8 cellular contexts compared by ENCODE assay signal in genomic region chr15:49421991-49422390, GRCh38. TPM values are rescaled to one million over a fixed set of nuclear protein-coding genes. Genes with fewer than 3 reads are reported as not detected.
A peak's percentile ranks its signal among the peaks of the same experiment; 100 is the strongest.
DNase-seq lines count a peak whose midpoint lies in the region; ATAC-seq and TF ChIP-seq lines count a peak whose summit lies in the region.

No MANE protein-coding gene starts in this region.

- peak overlapping the region; percentile 28 for H2AFZ ChIP-seq in neuronal stem cell (ENCODE audit: low read length)

- ATAC-seq in GM18909 (IDR thresholded peaks at IDR 0.05; ENCODE audit: poor library complexity, unreplicated experiment) (peak; percentile 43), GM21786 (IDR thresholded peaks at IDR 0.05; ENCODE audit: unreplicated experiment) (no peak), GM18498 (IDR thresholded peaks at IDR 0.05; ENCODE audit: unreplicated experiment) (no peak)
- ATAC-seq in activated CD8-positive, alpha-beta T cell treated with anti-CD3 and anti-CD28 coated beads for 36 hours, result peak; percentile 71

- TF ChIP-seq CTCF in CD14-positive monocyte (IDR thresholded peaks at IDR 0.05), result peak; percentile 84
- peak; percentile 80 for TF ChIP-seq CTCF in activated CD8-positive, alpha-beta T cell treated with anti-CD3 and anti-CD28 coated beads for 36 hours (IDR thresholded peaks at IDR 0.05)

- H2BK15ac ChIP-seq in neuronal stem cell (ENCODE audit: low read length), result no peak overlapping the region

- H3K27ac ChIP-seq in neuronal stem cell (replicated peaks; ENCODE audit: low read length), result no peak overlapping the region

- no peak overlapping the region for H4K91ac ChIP-seq in neuronal stem cell (ENCODE audit: low read depth, low read length, poor library complexity)

- no peak overlapping the region for H3K4ac ChIP-seq in neuronal stem cell (ENCODE audit: low read length)

- no peaks in the 10 kb centered on the region for H3K4me1 Mint-ChIP-seq in CD14-positive monocyte
- no peaks in the 10 kb centered on the region for H3K4me1 Mint-ChIP-seq in activated CD8-positive, alpha-beta T cell treated with anti-CD3 and anti-CD28 coated beads for 36 hours (ENCODE audit: low read depth)

- no peaks in the 10 kb centered on the region for H3K9me3 ChIP-seq in neuronal stem cell (replicated peaks in 1 of 2; ENCODE audit: control insufficient read depth in 2 of 2, insufficient read depth in 1 of 2, low read depth in 1 of 2, low read length in 2 of 2)

- no peak overlapping the region for H2BK5ac ChIP-seq in neuronal stem cell (ENCODE audit: low read length)

- no peaks in the 10 kb centered on the region for H3K36me3 ChIP-seq in neuronal stem cell (replicated peaks in 1 of 2; ENCODE audit: control insufficient read depth in 2 of 2, insufficient read depth in 2 of 2, low read length in 2 of 2)

- no CpG with 5 or more reads among the region's 9 CpGs for whole genome bisulfite sequencing in neuronal stem cell (ENCODE audit: extremely low coverage in 2 of 2, insufficient read length in 2 of 2, insufficient replicate concordance in 1 of 2), 2 donors

- H3K4me2 ChIP-seq in neuronal stem cell (ENCODE audit: insufficient read depth, low read length, poor library complexity, severe bottlenecking), result no peak overlapping the region

- no peaks in the 10 kb centered on the region for H3K79me1 ChIP-seq in neuronal stem cell (ENCODE audit: low read depth, low read length)

- H3K27me3 ChIP-seq in neuronal stem cell (ENCODE audit: control insufficient read depth in 3 of 3, insufficient read depth in 3 of 3, low read depth in 1 of 3, low read length in 3 of 3), result no peaks in the 10 kb centered on the region

- H4K8ac ChIP-seq in neuronal stem cell (ENCODE audit: low read depth, low read length), result no peak overlapping the region

- H3K14ac ChIP-seq in neuronal stem cell (ENCODE audit: low read length), result no peak overlapping the region

- POLR2A ChIA-PET in activated CD8-positive, alpha-beta T cell treated with anti-CD3 and anti-CD28 coated beads for 36 hours (lab: Charles Lee), result interaction anchor here (0.9 kb wide), 1 partner anchor 516 kb away, joined by 3 read pairs; no protein-coding TSS in a partner anchor

- CTCF ChIA-PET in activated CD8-positive, alpha-beta T cell treated with anti-CD3 and anti-CD28 coated beads for 36 hours (lab: Charles Lee), result interaction anchor here (0.6 to 3.1 kb wide), 20 partner anchors 8 to 1070 kb away, joined by 3 to 65 read pairs (median 3); no protein-coding TSS in a partner anchor

- H2BK12ac ChIP-seq in neuronal stem cell (ENCODE audit: low read length), result no peak overlapping the region

- DNase-seq in CD14-positive monocyte (ENCODE audit: low spot score) (no peak), NCI-H2227 (lab: John Stamatoyannopoulos, UW; ENCODE audit: unreplicated experiment) (peak; percentile 57), fibroblast of the conjunctiva (ENCODE audit: low read depth) (peak; percentile 47), neuronal stem cell (ENCODE audit: low spot score) (peak; percentile 40)
- DNase-seq in activated CD8-positive, alpha-beta T cell treated with anti-CD3 and anti-CD28 coated beads for 36 hours, result peak; percentile 45

- H2AK5ac ChIP-seq in neuronal stem cell (ENCODE audit: low read depth, low read length), result no peak overlapping the region

- H3K9me3 Mint-ChIP-seq in CD14-positive monocyte, result peaks cover 0 to 7% (median 3%) of the 10 kb centered on the region in 7 donors
- no peaks in the 10 kb centered on the region for H3K9me3 Mint-ChIP-seq in activated CD8-positive, alpha-beta T cell treated with anti-CD3 and anti-CD28 coated beads for 36 hours

- no peak overlapping the region for H3K9ac ChIP-seq in neuronal stem cell (ENCODE audit: low read depth, low read length, poor library complexity)

- intact Hi-C loops in CD14-positive monocyte (cut with micrococcal nuclease), result no loop called here
- intact Hi-C loops in activated CD8-positive, alpha-beta T cell treated with anti-CD3 and anti-CD28 coated beads for 36 hours (cut with micrococcal nuclease), result loop anchor here (1.0 to 5.0 kb wide), 2 partner anchors 187 to 560 kb away; no protein-coding TSS in a partner anchor

- H3K4me1 ChIP-seq in neuronal stem cell (ENCODE audit: control insufficient read depth in 2 of 2, insufficient read depth in 1 of 2, low read depth in 1 of 2, low read length in 2 of 2), result peaks cover 0 to 1% of the 10 kb centered on the region in 2 donors

- H2BK120ac ChIP-seq in neuronal stem cell (ENCODE audit: low read depth, low read length), result no peak overlapping the region

- H3K23ac ChIP-seq in neuronal stem cell (ENCODE audit: low read depth, low read length, poor library complexity), result no peak overlapping the region

- H3K27ac Mint-ChIP-seq in CD14-positive monocyte, result no peak overlapping the region
- no peak overlapping the region for H3K27ac Mint-ChIP-seq in activated CD8-positive, alpha-beta T cell treated with anti-CD3 and anti-CD28 coated beads for 36 hours

- no peak overlapping the region for H3K18ac ChIP-seq in neuronal stem cell (ENCODE audit: low read length)

- H3K27me3 Mint-ChIP-seq in CD14-positive monocyte (ENCODE audit: low read depth in 3 of 3), result peaks cover 0 to 2% (median 1%) of the 10 kb centered on the region in 3 donors
- H3K27me3 Mint-ChIP-seq in activated CD8-positive, alpha-beta T cell treated with anti-CD3 and anti-CD28 coated beads for 36 hours, result no peaks in the 10 kb centered on the region

- no peak overlapping the region for H3K4me3 ChIP-seq in neuronal stem cell (ENCODE audit: low read length in 2 of 2)

- H3K4me3 Mint-ChIP-seq in CD14-positive monocyte, result peak overlapping the region; percentile 44 to 70
- no peak overlapping the region for H3K4me3 Mint-ChIP-seq in activated CD8-positive, alpha-beta T cell treated with anti-CD3 and anti-CD28 coated beads for 36 hours

- H3K36me3 Mint-ChIP-seq in CD14-positive monocyte, result no peaks in the 10 kb centered on the region
- no peaks in the 10 kb centered on the region for H3K36me3 Mint-ChIP-seq in activated CD8-positive, alpha-beta T cell treated with anti-CD3 and anti-CD28 coated beads for 36 hours (ENCODE audit: low read depth)

RNA-seq across cellular contexts. Expression of gene FGF7, which starts 1.1 kb away (rescaled TPM):
- polyA plus RNA-seq in CD14-positive monocyte, result not detected
- total RNA-seq in activated CD8-positive, alpha-beta T cell treated with anti-CD3 and anti-CD28 coated beads for 36 hours, result not detected
- polyA plus RNA-seq in neuronal stem cell (2013, experiment 1 of 2), result 0.10 TPM
- 0.10 TPM for polyA plus RNA-seq in neuronal stem cell (2013, experiment 2 of 2)

Comparison
In these comparisons a context has a peak if more than half of its experiments do, and no peak if none do; other contexts are left out.
1. ATAC-seq: peak in GM18909 (single experiment) and activated CD8-positive, alpha-beta T cell treated with anti-CD3 and anti-CD28 coated beads for 36 hours (single experiment); none in GM21786 (single experiment) and GM18498 (single experiment).